28 cellular contexts compared by ENCODE assay signal in the genomic region with DNA sequence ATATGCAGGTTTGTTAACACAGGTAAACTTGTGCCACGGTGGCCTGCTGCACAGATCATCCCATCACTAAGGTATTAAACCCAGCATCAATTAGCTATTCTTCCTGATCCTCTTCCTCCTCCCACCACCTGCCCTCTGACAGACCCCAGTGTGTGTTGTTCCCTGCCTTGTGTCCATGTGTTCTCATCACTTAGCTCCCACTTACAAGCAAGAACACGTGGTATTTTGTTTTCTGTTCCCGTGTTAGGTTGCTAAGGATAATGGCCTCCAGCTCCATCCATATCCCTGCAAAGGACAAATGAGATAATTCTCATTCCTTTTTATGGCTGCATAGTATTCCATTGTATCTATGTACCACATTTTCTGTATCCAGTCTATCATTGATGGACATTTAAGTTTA.
"Had no signal": no experiment of that assay in that cellular context is flagged by ENCODE, and none has a peak within 500 bp of the region (broad histone marks: within the 10 kb centered on the region; RNA-seq: fewer than 3 reads in every experiment).

No MANE protein-coding gene starts in this region.

- H3K4me1 ChIP-seq: colonic mucosa, esophagus muscularis mucosa, esophagus squamous epithelium, gastrocnemius medialis, gastroesophageal sphincter, heart left ventricle, heart right ventricle had no signal

- H3K4me1 Mint-ChIP-seq: endodermal cell had no signal

- DNase-seq: colonic mucosa; cortex of kidney; dermis blood vessel endothelial cell; dorsolateral prefrontal cortex; effector CD4-positive, alpha-beta T cell; effector CD8-positive, alpha-beta T cell; effector memory CD4-positive, alpha-beta T cell; effector memory CD8-positive, alpha-beta T cell; endodermal cell; erythroblast; esophagus squamous epithelium; foreskin fibroblast; foreskin keratinocyte; foreskin melanocyte; gastrocnemius medialis; glutamatergic neuron; head of caudate nucleus; heart left ventricle; heart right ventricle had no signal

- H2AFZ ChIP-seq: hepatocyte had no signal

- H3K27me3 ChIP-seq: colonic mucosa, dorsolateral prefrontal cortex, esophagus muscularis mucosa, esophagus squamous epithelium, gastrocnemius medialis, gastroesophageal sphincter, heart left ventricle, heart right ventricle, hepatocyte had no signal

- H3K4me2 ChIP-seq: hepatocyte had no signal

- H3K27ac Mint-ChIP-seq: dendritic cell treated with granulocyte-macrophage colony-stimulating factor and Interleukin-4, amounts not matched to agents 40 ng/mL and 50 ng/mL, for 4 days; effector memory CD8-positive, alpha-beta T cell; endodermal cell had no signal

- H3K4me3 Mint-ChIP-seq: dendritic cell treated with granulocyte-macrophage colony-stimulating factor and Interleukin-4, amounts not matched to agents 40 ng/mL and 50 ng/mL, for 4 days; effector memory CD8-positive, alpha-beta T cell; endodermal cell had no signal

- H3K27ac ChIP-seq: colonic mucosa, dorsolateral prefrontal cortex, epithelial cell of prostate, esophagus muscularis mucosa, esophagus squamous epithelium, foreskin keratinocyte, gastrocnemius medialis, gastroesophageal sphincter, heart left ventricle, heart right ventricle, hepatocyte had no signal

- ATAC-seq: effector memory CD8-positive, alpha-beta T cell; gastrocnemius medialis; gastroesophageal sphincter; heart left ventricle; heart right ventricle had no signal

- FAIRE-seq: colon, endometrium, endothelial cell of umbilical vein, frontal cortex had no signal

- H3K79me2 ChIP-seq: hepatocyte had no signal

- H3K27me3 Mint-ChIP-seq: dendritic cell treated with granulocyte-macrophage colony-stimulating factor and Interleukin-4, amounts not matched to agents 40 ng/mL and 50 ng/mL, for 4 days; effector memory CD8-positive, alpha-beta T cell had no signal

- H3K36me3 ChIP-seq: colonic mucosa, esophagus muscularis mucosa, esophagus squamous epithelium, gastrocnemius medialis, gastroesophageal sphincter, heart left ventricle, heart right ventricle had no signal

- H3K4me3 ChIP-seq: colonic mucosa, dorsolateral prefrontal cortex, esophagus muscularis mucosa, esophagus squamous epithelium, gastrocnemius medialis, gastroesophageal sphincter, heart left ventricle, heart right ventricle, hepatocyte had no signal

- H3K9me3 ChIP-seq: colonic mucosa, esophagus squamous epithelium, gastrocnemius medialis had no signal
